ENCODE assay signal across 9 cellular contexts in genomic region chr2:239225921-239226561, GRCh38.
DNase-seq lines count a peak whose midpoint lies in the region; ATAC-seq and TF ChIP-seq lines count a peak whose summit lies in the region.
"Had no signal": no experiment of that assay in that cellular context is flagged by ENCODE, and none has a peak within 500 bp of the region (broad histone marks: within the 10 kb centered on the region; RNA-seq: fewer than 3 reads in every experiment).

No MANE protein-coding gene starts in this region.

- no peak for TF ChIP-seq CTCF in prostate gland (IDR thresholded peaks at IDR 0.05)
- no peak for TF ChIP-seq CTCF in endothelial cell (IDR thresholded peaks at IDR 0.05; ENCODE audit: unreplicated experiment)

- H3K9me3 Mint-ChIP-seq in endothelial cell (ENCODE audit: unreplicated experiment), result no peaks in the 10 kb centered on the region

- H3K36me3 ChIP-seq in BLaER1 (no peaks in the 10 kb centered on the region), prostate gland (no peaks in the 10 kb centered on the region), aorta (ENCODE audit: control insufficient read depth in 1 of 2, insufficient read depth in 2 of 2, low read length in 1 of 2) (no peaks in the 10 kb centered on the region)

- peak overlapping the region; percentile 74 for H3K4me2 ChIP-seq in BLaER1

- DNase-seq in SW480 (ENCODE audit: low spot score), result peak; percentile 33
- peak; percentile 34 for DNase-seq in fibroblast of the conjunctiva (ENCODE audit: low read depth)
- DNase-seq in prostate gland (ENCODE audit: low spot score), result no peak
- no peak for DNase-seq in aorta
- DNase-seq in endothelial cell (ENCODE audit: low spot score), result no peak
- DNase-seq in NCI-H2081 (lab: John Stamatoyannopoulos, UW), result no peak
- DNase-seq: NCI-H524 had no signal

- H3K4me1 ChIP-seq in BLaER1, result peaks cover 99% of the 10 kb centered on the region
- H3K4me1 ChIP-seq in prostate gland (replicated peaks), result peaks cover 23% of the 10 kb centered on the region
- H3K4me1 ChIP-seq in aorta (ENCODE audit: control insufficient read depth in 1 of 2, insufficient read depth in 2 of 2, low read length in 2 of 2), result peaks cover 0 to 2% of the 10 kb centered on the region in 2 donors

- peaks cover 60% of the 10 kb centered on the region for H4K20me1 ChIP-seq in BLaER1

- H3K27ac ChIP-seq in BLaER1 (peak overlapping the region; percentile 62; the same call in 1 of the 2 replicates), prostate gland (peak overlapping the region; percentile 35 to 40), aorta (ENCODE audit: low read depth in 1 of 2, low read length in 2 of 2) (peak overlapping the region in 1 of 2 donors; percentile 72)

- WGBS in prostate gland, result 48% methylated on average over 13 of the region's 13 CpGs
- 26 to 28% methylated on average over 13 of the region's 13 CpGs for WGBS in aorta, 2 donors

- no peak for TF ChIP-seq POLR2A in prostate gland (IDR thresholded peaks at IDR 0.05)

- no peak overlapping the region for H3K27ac Mint-ChIP-seq in endothelial cell (ENCODE audit: unreplicated experiment)

- peak overlapping the region; percentile 38; the same call in 1 of the 2 replicates for H3K9ac ChIP-seq in BLaER1

- H3K4me3 Mint-ChIP-seq in endothelial cell (ENCODE audit: unreplicated experiment), result no peak overlapping the region

- no peaks in the 10 kb centered on the region for H3K36me3 Mint-ChIP-seq in endothelial cell (ENCODE audit: low read depth, unreplicated experiment)

- no peaks in the 10 kb centered on the region for H3K9me3 ChIP-seq in BLaER1
- no peaks in the 10 kb centered on the region for H3K9me3 ChIP-seq in prostate gland
- H3K9me3 ChIP-seq in aorta (ENCODE audit: control insufficient read depth, low read length), result no peaks in the 10 kb centered on the region

- H3K27me3 Mint-ChIP-seq in endothelial cell (ENCODE audit: unreplicated experiment), result peaks cover 5% of the 10 kb centered on the region

- intact Hi-C loops in prostate gland (cut with DNase I) (loop anchor here (5.0 kb wide), 1 partner anchor 86 kb away; no protein-coding TSS in a partner anchor), aorta (cut with DNase I) (loop anchor here in 1 of 2 donors (5.0 to 10.0 kb wide), 2 partner anchors 41 to 169 kb away; no protein-coding TSS in a partner anchor)

- ATAC-seq in aorta (ENCODE audit: low FRiP score) (no peak), GM21786 (IDR thresholded peaks at IDR 0.05; ENCODE audit: unreplicated experiment) (no peak)

- no peaks in the 10 kb centered on the region for H3K27me3 ChIP-seq in BLaER1
- no peaks in the 10 kb centered on the region for H3K27me3 ChIP-seq in prostate gland (replicated peaks; ENCODE audit: insufficient read depth)
- H3K27me3 ChIP-seq in aorta (ENCODE audit: control insufficient read depth in 1 of 2, insufficient read depth in 2 of 2, low read length in 1 of 2), result no peaks in the 10 kb centered on the region

- H3K4me3 ChIP-seq in BLaER1 (no peak overlapping the region), prostate gland (no peak overlapping the region), aorta (ENCODE audit: low read length in 2 of 2) (no peak overlapping the region)

- H3K4me1 Mint-ChIP-seq in endothelial cell (ENCODE audit: unreplicated experiment), result peaks cover 13% of the 10 kb centered on the region

Comparison
In these comparisons a context has a peak if more than half of its experiments do, and no peak if none do; other contexts are left out.
1. DNase-seq: peak in SW480 (single experiment) and fibroblast of the conjunctiva (single experiment); none in prostate gland (single experiment), aorta (0 of 2), endothelial cell (single experiment) and NCI-H2081 (0 of 2).